Comparison of ENCODE assay signal across 8 cellular contexts in genomic region chr10:22513483-22514413, GRCh38.
A peak's percentile ranks its signal among the peaks of the same experiment; 100 is the strongest.
DNase-seq lines count a peak whose midpoint lies in the region; ATAC-seq, FAIRE-seq and TF ChIP-seq lines count a peak whose summit lies in the region.
"Not testable (repeated sequence)": the region's sequence is repeated elsewhere in the genome, so short reads cannot be mapped to it uniquely, and the experiment has no call there.

No MANE protein-coding gene starts in this region.

- not testable (repeated sequence) for H3K27ac ChIP-seq in IMR-90 (ENCODE audit: insufficient read depth, low read length); body of pancreas; HepG2 (ENCODE audit: extremely low read length, insufficient read depth, low read length)
- peak overlapping the region; percentile 60 for H3K27ac ChIP-seq in hepatocyte

- not testable (repeated sequence) for H3K23ac ChIP-seq in IMR-90 (ENCODE audit: low read depth, low read length)

- not testable (repeated sequence) for H4K20me1 ChIP-seq in IMR-90 (ENCODE audit: insufficient read depth, low read length); hepatocyte (ENCODE audit: insufficient read depth, poor library complexity, severe bottlenecking); HepG2 (ENCODE audit: insufficient read depth, low read length)

- CTCF ChIA-PET in IMR-90 (lab: Yijun Ruan, JAX); HepG2 (lab: Yijun Ruan, JAX; ENCODE audit: low intra/inter-chr PET ratio, low total read pairs): not testable (repeated sequence)

- H3K4me3 ChIP-seq in IMR-90 (ENCODE audit: insufficient read depth, low read depth, low read length); body of pancreas: not testable (repeated sequence)
- peak overlapping the region; percentile 11 for H3K4me3 ChIP-seq in hepatocyte
- H3K4me3 ChIP-seq in HepG2 (replicated peaks in 1 of 3; ENCODE audit: insufficient read depth in 1 of 3, low read depth in 2 of 3, low read length in 3 of 3) = peak overlapping the region in 2 of 3 experiments; percentile 32 to 50; a peak in 4 of 6 replicates

- H3K4me1 ChIP-seq in IMR-90 (ENCODE audit: control insufficient read depth, insufficient read depth, low read length); body of pancreas; hepatocyte (ENCODE audit: insufficient read depth): not testable (repeated sequence)
- peaks cover 13% of the 10 kb centered on the region for H3K4me1 ChIP-seq in HepG2 (ENCODE audit: insufficient read depth, low read length)

- not testable (repeated sequence) for H4K8ac ChIP-seq in IMR-90 (ENCODE audit: low read depth in 2 of 2, low read length in 2 of 2)

- H3K9me3 Mint-ChIP-seq in type B pancreatic cell = not testable (repeated sequence)

- FAIRE-seq in HepG2 (lab: Jason Lieb, UNC) = not testable (repeated sequence)

- not testable (repeated sequence) for H3K79me1 ChIP-seq in IMR-90 (ENCODE audit: low read depth in 1 of 2, low read length in 2 of 2)

- H3K4me2 ChIP-seq in IMR-90 (ENCODE audit: low read depth, low read length) = not testable (repeated sequence)
- H3K4me2 ChIP-seq in hepatocyte (peak overlapping the region; percentile 75), HepG2 (ENCODE audit: low read depth, low read length) (peak overlapping the region; percentile 77)

- not testable (repeated sequence) for TF ChIP-seq POLR2A in IMR-90 (IDR thresholded peaks at IDR 0.05; ENCODE audit: low read depth, low read length); body of pancreas (IDR thresholded peaks at IDR 0.05); HepG2 (IDR thresholded peaks at IDR 0.05; ENCODE audit: insufficient read depth in 1 of 2, low read depth in 2 of 2, low read length in 2 of 2)

- H2BK5ac ChIP-seq in IMR-90 (ENCODE audit: low read depth, low read length, poor library complexity, severe bottlenecking) = not testable (repeated sequence)

- peak overlapping the region; percentile 14 for H3K27ac Mint-ChIP-seq in type B pancreatic cell

- in situ Hi-C loops in IMR-90 (cut with MboI; ENCODE audit: low sequenced_read_pairs); HepG2 (cut with HindIII; ENCODE audit: extremely low pct_ligation_motif_present, low pct_unique_long_range_greater_than_20kb): not testable (repeated sequence)

- peak overlapping the region; percentile 75 for H3K4me3 Mint-ChIP-seq in type B pancreatic cell

- H2AK9ac ChIP-seq in IMR-90 (replicated peaks; ENCODE audit: low read depth, low read length, poor library complexity) = not testable (repeated sequence)

- not testable (repeated sequence) for H3K14ac ChIP-seq in IMR-90 (replicated peaks; ENCODE audit: low read depth, low read length)

- H4K91ac ChIP-seq in IMR-90 (ENCODE audit: insufficient read depth, low read depth, low read length) = not testable (repeated sequence)

- TF ChIP-seq RAD21 in IMR-90 (IDR thresholded peaks at IDR 0.05; ENCODE audit: low read length); HepG2 (CRISPR knock-in tag; IDR thresholded peaks at IDR 0.05): not testable (repeated sequence)

- not testable (repeated sequence) for H3K9ac ChIP-seq in IMR-90 (ENCODE audit: low read depth, low read length); HepG2 (ENCODE audit: insufficient read depth, low read depth, low read length)

- H3K27me3 ChIP-seq in IMR-90 (ENCODE audit: control insufficient read depth, insufficient read depth, low read length); body of pancreas; hepatocyte: not testable (repeated sequence)
- H3K27me3 ChIP-seq in HepG2 (ENCODE audit: control insufficient read depth in 1 of 2, insufficient read depth in 2 of 2, low read length in 2 of 2) = peaks cover 0 to 16% of the 10 kb centered on the region in 2 experiments; a peak in 3 of 5 replicates

- not testable (repeated sequence) for H3K18ac ChIP-seq in IMR-90 (ENCODE audit: low read depth, low read length)

- POLR2A ChIA-PET in IMR-90 (lab: Charles Lee; ENCODE audit: unreplicated experiment); HepG2 (lab: Yijun Ruan, JAX): not testable (repeated sequence)

- not testable (repeated sequence) for H3K56ac ChIP-seq in IMR-90 (ENCODE audit: extremely low read depth, insufficient read depth, low read length)

- H3K4ac ChIP-seq in IMR-90 (ENCODE audit: low read depth, low read length) = not testable (repeated sequence)

- DNase-seq in Daoy (ENCODE audit: low read depth) = peak; percentile 53
- not testable (repeated sequence) for DNase-seq in IMR-90; type B pancreatic cell (ENCODE audit: extremely low spot score, unreplicated experiment)
- DNase-seq in NCI-H774 (lab: John Stamatoyannopoulos, UW) = peak; percentile 5
- peak in 3 of 4 donors; percentile 16 to 45 (median 25) for DNase-seq in body of pancreas
- peak; percentile 81 for DNase-seq in hepatocyte (ENCODE audit: low spot score)
- peak; percentile 81 for DNase-seq in HepG2 (ENCODE audit: low spot score)
- peak; percentile 17 for DNase-seq in non-pigmented ciliary epithelial cell (ENCODE audit: low read depth)

- not testable (repeated sequence) for H2AK5ac ChIP-seq in IMR-90 (ENCODE audit: low read depth, low read length)

- H3K79me2 ChIP-seq in hepatocyte; HepG2 (ENCODE audit: insufficient read depth, low read length): not testable (repeated sequence)

- 71% methylated on average over 7 of the region's 19 CpGs; no CpG with 5 or more reads in 1 of the 2 experiments for WGBS in IMR-90 (ENCODE audit: extremely low coverage in 2 of 2, insufficient read length in 1 of 2), 2 experiments
- 42 to 48% methylated on average over 12 to 19 of the region's 19 CpGs for WGBS in body of pancreas, 2 donors
- WGBS in hepatocyte (ENCODE audit: low lambda C conversion rate, missing lambda C conversion rate) = 29% methylated on average over 19 of the region's 19 CpGs
- WGBS in HepG2 (ENCODE audit: low lambda C conversion rate) = 3% methylated on average over 9 of the region's 19 CpGs

- ATAC-seq in IMR-90 (ENCODE audit: low read depth) = peak; percentile 46
- not testable (repeated sequence) for ATAC-seq in body of pancreas
- peak; percentile 98 for ATAC-seq in HepG2

- intact Hi-C loops in IMR-90 (cut with micrococcal nuclease); body of pancreas (cut with DNase I): not testable (repeated sequence)
- intact Hi-C loops in HepG2 (cut with micrococcal nuclease; ENCODE audit: unreplicated experiment) = loop anchor here (10.0 kb wide), 1 partner anchor 189 kb away; the partner anchor contains the start of gene BMI1

- not testable (repeated sequence) for BruUV-seq in IMR-90 (replicated peaks; lab: Mats Ljungman, UMichigan); HepG2 (replicated peaks; lab: Mats Ljungman, UMichigan)

- not testable (repeated sequence) for H2BK20ac ChIP-seq in IMR-90 (ENCODE audit: low read depth, low read length)

- not testable (repeated sequence) for H3K9me2 ChIP-seq in hepatocyte (replicated peaks; ENCODE audit: insufficient read depth)

- H3K27me3 Mint-ChIP-seq in type B pancreatic cell = not testable (repeated sequence)

- H3K36me3 Mint-ChIP-seq in type B pancreatic cell = not testable (repeated sequence)

- not testable (repeated sequence) for H3K4me1 Mint-ChIP-seq in type B pancreatic cell (ENCODE audit: unreplicated experiment)

- H3K9me1 ChIP-seq in IMR-90 (ENCODE audit: insufficient read depth, low read length) = not testable (repeated sequence)

- H3K9me3 ChIP-seq in IMR-90 (ENCODE audit: control insufficient read depth, insufficient read depth, low read length); body of pancreas; hepatocyte (ENCODE audit: low read depth); HepG2 (ENCODE audit: low read length): not testable (repeated sequence)

- not testable (repeated sequence) for H2AFZ ChIP-seq in IMR-90 (replicated peaks; ENCODE audit: low read length, poor library complexity); HepG2 (ENCODE audit: low read length)
- H2AFZ ChIP-seq in hepatocyte = peak overlapping the region; percentile 69

- TF ChIP-seq CTCF in IMR-90 (conservative IDR thresholded peaks at IDR 0.05; ENCODE audit: low read depth, low read length); body of pancreas (IDR thresholded peaks at IDR 0.05): not testable (repeated sequence)
- TF ChIP-seq CTCF in hepatocyte (IDR thresholded peaks at IDR 0.05; ENCODE audit: poor library complexity) = peak; percentile 19
- TF ChIP-seq CTCF in HepG2 (CRISPR knock-in tag; IDR thresholded peaks at IDR 0.05) = peak; percentile 60
- TF ChIP-seq CTCF in type B pancreatic cell (conservative IDR thresholded peaks at IDR 0.05) = peak; percentile 40

- H2BK120ac ChIP-seq in IMR-90 (ENCODE audit: low read depth, low read length) = not testable (repeated sequence)

- not testable (repeated sequence) for H3K36me3 ChIP-seq in IMR-90 (ENCODE audit: control insufficient read depth, insufficient read depth, low read length); body of pancreas (replicated peaks in 1 of 2; ENCODE audit: insufficient read depth in 1 of 2, low read depth in 2 of 2); hepatocyte (replicated peaks; ENCODE audit: insufficient read depth, low read depth); HepG2 (replicated peaks in 1 of 2; ENCODE audit: control insufficient read depth in 1 of 2, insufficient read depth in 2 of 2, low read length in 2 of 2)

- not testable (repeated sequence) for H2BK15ac ChIP-seq in IMR-90 (ENCODE audit: low read depth, low read length)

- not testable (repeated sequence) for H4K5ac ChIP-seq in IMR-90 (ENCODE audit: low read depth, low read length)

- not testable (repeated sequence) for TF ChIP-seq EP300 in HepG2 (IDR thresholded peaks at IDR 0.05; ENCODE audit: low read depth in 2 of 2, low read length in 2 of 2); HepG2 (CRISPR knock-in tag; IDR thresholded peaks at IDR 0.05; ENCODE audit: borderline replicate concordance)

- dilution Hi-C loops in IMR-90 (cut with HindIII; ENCODE audit: low sequenced_read_pairs, unreplicated experiment) = not testable (repeated sequence)

TF ChIP-seq in HepG2, 621 proteins besides CTCF, POLR2A, EP300 and RAD21 (continues in another document):
- peak; percentile 39; the same call in 1 of the 2 replicates for TF ChIP-seq ZNF556 (CRISPR knock-in tag; IDR thresholded peaks at IDR 0.05; ENCODE audit: borderline replicate concordance)
- not testable (repeated sequence) for TF ChIP-seq SOX6, SOX13 (IDR thresholded peaks at IDR 0.05)
- TF ChIP-seq SOX6 (CRISPR knock-in tag; IDR thresholded peaks at IDR 0.05) = peak; percentile 65
- TF ChIP-seq SOX13 (CRISPR knock-in tag; conservative IDR thresholded peaks at IDR 0.05 in 1 of 2, IDR thresholded peaks at IDR 0.05 in 1 of 2) = peak in 1 of 2 experiments; percentile 52; a peak in 2 of 4 replicates
